In genomic region chr4:16225996-16226815, GRCh38 we compare ENCODE assay signal across 8 cellular contexts. TPM values are rescaled to one million over a fixed set of nuclear protein-coding genes. Genes with fewer than 3 reads are reported as not detected.
DNase-seq lines count a peak whose midpoint lies in the region; ATAC-seq and TF ChIP-seq lines count a peak whose summit lies in the region.

TSS of gene TAPT1 (minus strand) at chr4:16226471. CDS start at chr4:16226457, 14 bp downstream.

- ATAC-seq in HG02678 (IDR thresholded peaks at IDR 0.05; ENCODE audit: unreplicated experiment), result peak; percentile 70

- no peak for TF ChIP-seq CTCF in chondrocyte (IDR thresholded peaks at IDR 0.05)

- H3K4me1 Mint-ChIP-seq in chondrocyte (ENCODE audit: low read depth), result peaks cover 42% of the 10 kb centered on the region

- no peaks in the 10 kb centered on the region for H3K9me3 Mint-ChIP-seq in chondrocyte (ENCODE audit: low read depth)

- H3K4me3 Mint-ChIP-seq in chondrocyte (ENCODE audit: unreplicated experiment), result peak within 1 kb of the TSS; percentile 90

- no peaks in the 10 kb centered on the region for H3K27me3 Mint-ChIP-seq in chondrocyte (ENCODE audit: low read depth)

- no peaks in the 10 kb centered on the region for H3K36me3 Mint-ChIP-seq in chondrocyte (ENCODE audit: low read depth)

- DNase-seq in NCI-H1694 treated with DMSO at 0.1 percent for 48 hours (lab: John Stamatoyannopoulos, UW) (peak; percentile 7), NCI-H1694 (lab: John Stamatoyannopoulos, UW) (no peak), NCI-H146 treated with DMSO at 0.1 percent for 48 hours (lab: John Stamatoyannopoulos, UW; ENCODE audit: unreplicated experiment) (peak; percentile 41), chondrocyte (ENCODE audit: low spot score) (peak; percentile 88), kidney tubule cell (ENCODE audit: low spot score) (peak; percentile 80)
- peak; percentile 72 to 74 for DNase-seq in activated CD4-positive, alpha-beta T cell treated with anti-CD3 and anti-CD28 coated beads for 4 hours
- DNase-seq in stimulated activated CD4-positive, alpha-beta T cell treated with anti-CD3 and anti-CD28 coated beads, Interleukin-1b, Interleukin-23, amount 100 ng/mL, for 4 hours (ENCODE audit: low read depth in 2 of 2), result peak; percentile 64 to 84

- H3K27ac Mint-ChIP-seq in chondrocyte (ENCODE audit: unreplicated experiment), result peak within 1 kb of the TSS; percentile 97

RNA-seq across cellular contexts. Expression of gene TAPT1, which starts in this region (rescaled TPM):
- 17.8 to 26.0 TPM (median 23.0 TPM) in 3 replicates for total RNA-seq in chondrocyte
